ENCODE assay signal across 9 cellular contexts in genomic region chr7:26156454-26157365, GRCh38. TPM values are rescaled to one million over a fixed set of nuclear protein-coding genes. Genes with fewer than 3 reads are reported as not detected.
DNase-seq lines count a peak whose midpoint lies in the region; ATAC-seq, FAIRE-seq and TF ChIP-seq lines count a peak whose summit lies in the region.
"Had no signal": no experiment of that assay in that cellular context is flagged by ENCODE, and none has a peak within 500 bp of the region (broad histone marks: within the 10 kb centered on the region; RNA-seq: fewer than 3 reads in every experiment).

No MANE protein-coding gene starts in this region.

- H3K4me1 ChIP-seq in OCI-LY3 (ENCODE audit: low read length) (peaks cover 57% of the 10 kb centered on the region), HepG2 (ENCODE audit: insufficient read depth, low read length) (peaks cover 72% of the 10 kb centered on the region), upper lobe of left lung (peaks cover 19 to 51% (median 30%) of the 10 kb centered on the region in 4 donors)

- POLR2A ChIA-PET in HepG2 (lab: Yijun Ruan, JAX) = interaction anchor here (1.4 to 2.0 kb wide), 2 partner anchors 32 to 43 kb away, joined by 5 to 12 read pairs; no protein-coding TSS in a partner anchor

- H3K9me3 ChIP-seq in OCI-LY3 (ENCODE audit: insufficient read depth, low read length) = no peaks in the 10 kb centered on the region
- no peaks in the 10 kb centered on the region for H3K9me3 ChIP-seq in HepG2 (ENCODE audit: low read length)
- H3K9me3 ChIP-seq in upper lobe of left lung = no peaks in the 10 kb centered on the region

- peak overlapping the region; percentile 41 for H3K4me3 Mint-ChIP-seq in activated naive CD4-positive, alpha-beta T cell treated with anti-CD3 and anti-CD28 coated beads, Interleukin-2, amount 10 ng/mL, durations not matched to agents 7 days and 5 days

- TF ChIP-seq RAD21 in HepG2 (CRISPR knock-in tag; IDR thresholded peaks at IDR 0.05) = no peak

- H3K79me2 ChIP-seq in OCI-LY3 (ENCODE audit: low read length) = peaks cover 96% of the 10 kb centered on the region
- peaks cover 8% of the 10 kb centered on the region for H3K79me2 ChIP-seq in HepG2 (ENCODE audit: insufficient read depth, low read length)

- ATAC-seq in HepG2 = no peak
- ATAC-seq in upper lobe of left lung (ENCODE audit: low FRiP score in 2 of 2) = peak in 1 of 2 donors; percentile 45
- ATAC-seq in HG02623 (IDR thresholded peaks at IDR 0.05; ENCODE audit: unreplicated experiment) = no peak
- ATAC-seq in left ventricle myocardium superior = no peak

- no TSS peak for BruUV-seq in HepG2 (replicated peaks; lab: Mats Ljungman, UMichigan)

- no peak for TF ChIP-seq EP300 in HepG2 (IDR thresholded peaks at IDR 0.05; ENCODE audit: low read depth in 2 of 2, low read length in 2 of 2)
- no peak for TF ChIP-seq EP300 in HepG2 (CRISPR knock-in tag; IDR thresholded peaks at IDR 0.05; ENCODE audit: borderline replicate concordance)
- TF ChIP-seq EP300 in upper lobe of left lung (IDR thresholded peaks at IDR 0.05) = no peak

- no peaks in the 10 kb centered on the region for H3K27me3 ChIP-seq in OCI-LY3 (ENCODE audit: low read depth, low read length)
- H3K27me3 ChIP-seq in HepG2 (ENCODE audit: control insufficient read depth in 1 of 2, insufficient read depth in 2 of 2, low read length in 2 of 2) = no peaks in the 10 kb centered on the region; a peak in 2 of 5 replicates
- H3K27me3 ChIP-seq in upper lobe of left lung = peaks cover 0 to 9% (median 0%) of the 10 kb centered on the region in 4 donors

- H3K36me3 Mint-ChIP-seq in activated naive CD4-positive, alpha-beta T cell treated with anti-CD3 and anti-CD28 coated beads, Interleukin-2, amount 10 ng/mL, durations not matched to agents 7 days and 5 days = peaks cover 17% of the 10 kb centered on the region

- peak; percentile 78 for DNase-seq in AG08396 (ENCODE audit: low spot score)
- DNase-seq in GM20000 (ENCODE audit: low spot score) = peak; percentile 61
- peak; percentile 52 for DNase-seq in activated naive CD4-positive, alpha-beta T cell treated with anti-CD3 and anti-CD28 coated beads, Interleukin-2, amount 10 ng/mL, durations not matched to agents 7 days and 5 days
- DNase-seq in HepG2 (ENCODE audit: low spot score) = peak; percentile 81
- no peak for DNase-seq in upper lobe of left lung
- DNase-seq in left ventricle myocardium superior = no peak

- H3K27ac ChIP-seq in OCI-LY3 (ENCODE audit: low read length) (peak overlapping the region; percentile 99), HepG2 (ENCODE audit: extremely low read length, insufficient read depth, low read length) (no peak overlapping the region), upper lobe of left lung (peak overlapping the region; percentile 15 to 69 (median 27))

- TF ChIP-seq CTCF in GM20000 (IDR thresholded peaks at IDR 0.05; ENCODE audit: extremely low read depth, missing control alignments) (no peak), OCI-LY3 (IDR thresholded peaks at IDR 0.05; ENCODE audit: low read depth, low read length) (no peak), HepG2 (CRISPR knock-in tag; IDR thresholded peaks at IDR 0.05) (no peak), upper lobe of left lung (IDR thresholded peaks at IDR 0.05) (no peak)

- peak overlapping the region; percentile 85 for H3K27ac Mint-ChIP-seq in activated naive CD4-positive, alpha-beta T cell treated with anti-CD3 and anti-CD28 coated beads, Interleukin-2, amount 10 ng/mL, durations not matched to agents 7 days and 5 days

- CTCF ChIA-PET in activated naive CD4-positive, alpha-beta T cell treated with anti-CD3 and anti-CD28 coated beads, Interleukin-2, amount 10 ng/mL, durations not matched to agents 7 days and 5 days (lab: Charles Lee) = interaction anchor here (0.9 to 1.4 kb wide), 3 partner anchors 18 to 213 kb away, joined by 3 to 5 read pairs (median 3); no protein-coding TSS in a partner anchor
- CTCF ChIA-PET in HepG2 (lab: Yijun Ruan, JAX; ENCODE audit: low intra/inter-chr PET ratio, low total read pairs) = no interaction called here

- no peak for FAIRE-seq in HepG2 (lab: Jason Lieb, UNC)
- FAIRE-seq: islet of Langerhans had no signal

- H3K4me3 ChIP-seq in OCI-LY3 (ENCODE audit: low read length) (peak overlapping the region; percentile 68), HepG2 (replicated peaks in 1 of 3; ENCODE audit: insufficient read depth in 1 of 3, low read depth in 2 of 3, low read length in 3 of 3) (no peak overlapping the region), upper lobe of left lung (peak overlapping the region in 2 of 4 donors; percentile 3 to 26)

- H4K20me1 ChIP-seq in OCI-LY3 (ENCODE audit: insufficient read depth, low read length) (peaks cover 11% of the 10 kb centered on the region; the same call in 1 of the 2 replicates), HepG2 (ENCODE audit: insufficient read depth, low read length) (no peaks in the 10 kb centered on the region)

- H2AFZ ChIP-seq in OCI-LY3 (ENCODE audit: low read depth, low read length) (no peak overlapping the region), HepG2 (ENCODE audit: low read length) (no peak overlapping the region)

- H3K4me2 ChIP-seq in OCI-LY3 (ENCODE audit: low read length) (peak overlapping the region; percentile 93), HepG2 (ENCODE audit: low read depth, low read length) (peak overlapping the region; percentile 18; the same call in 1 of the 2 replicates)

- intact Hi-C loops in HepG2 (cut with micrococcal nuclease; ENCODE audit: unreplicated experiment) = loop anchor here (5.0 to 10.0 kb wide), 2 partner anchors 62 to 204 kb away; no protein-coding TSS in a partner anchor
- intact Hi-C loops in left ventricle myocardium superior (cut with micrococcal nuclease) = no loop called here

- H3K27me3 Mint-ChIP-seq in activated naive CD4-positive, alpha-beta T cell treated with anti-CD3 and anti-CD28 coated beads, Interleukin-2, amount 10 ng/mL, durations not matched to agents 7 days and 5 days = peaks cover 3% of the 10 kb centered on the region

- WGBS in HepG2 (ENCODE audit: low lambda C conversion rate) = 83% methylated on average over 20 of the region's 20 CpGs
- WGBS in upper lobe of left lung, 2 donors = 77 to 78% methylated on average over 20 of the region's 20 CpGs

- H3K9ac ChIP-seq in OCI-LY3 (ENCODE audit: low read length) (peak overlapping the region; percentile 77; the same call in 1 of the 2 replicates), HepG2 (ENCODE audit: insufficient read depth, low read depth, low read length) (no peak overlapping the region)

- in situ Hi-C loops in HepG2 (cut with HindIII; ENCODE audit: extremely low pct_ligation_motif_present, low pct_unique_long_range_greater_than_20kb) = no loop called here

- TF ChIP-seq POLR2A in HepG2 (IDR thresholded peaks at IDR 0.05; ENCODE audit: insufficient read depth in 1 of 2, low read depth in 2 of 2, low read length in 2 of 2) (no peak), upper lobe of left lung (IDR thresholded peaks at IDR 0.05) (no peak)

- H3K36me3 ChIP-seq in OCI-LY3 (replicated peaks; ENCODE audit: low read depth, low read length) (peaks cover 11% of the 10 kb centered on the region), HepG2 (replicated peaks in 1 of 2; ENCODE audit: control insufficient read depth in 1 of 2, insufficient read depth in 2 of 2, low read length in 2 of 2) (no peaks in the 10 kb centered on the region), upper lobe of left lung (no peaks in the 10 kb centered on the region)

- no peaks in the 10 kb centered on the region for H3K9me3 Mint-ChIP-seq in activated naive CD4-positive, alpha-beta T cell treated with anti-CD3 and anti-CD28 coated beads, Interleukin-2, amount 10 ng/mL, durations not matched to agents 7 days and 5 days

- peaks cover 76% of the 10 kb centered on the region for H3K4me1 Mint-ChIP-seq in activated naive CD4-positive, alpha-beta T cell treated with anti-CD3 and anti-CD28 coated beads, Interleukin-2, amount 10 ng/mL, durations not matched to agents 7 days and 5 days

RNA-seq across cellular contexts. Expression of gene NFE2L3, which starts 4.7 kb away (rescaled TPM):
- 8.8 and 19.4 TPM in 2 replicates for total RNA-seq in HepG2 (2016; rRNA removed; fragmentation: Illumina TruSeq; extraction: Trizol)
- total RNA-seq in HepG2 (2016; cell fraction: cytosol; rRNA removed; fragmentation: Illumina TruSeq; extraction: Trizol; ENCODE audit: low read depth) = 0.53 and 1.2 TPM in 2 replicates
- total RNA-seq in HepG2 (2016; cell fraction: insoluble cytoplasmic fraction; rRNA removed; fragmentation: Illumina TruSeq; extraction: Trizol) = 9.2 and 13.8 TPM in 2 replicates
- total RNA-seq in HepG2 (2016; cell fraction: membrane; rRNA removed; fragmentation: Illumina TruSeq; extraction: Trizol) = 2.0 and 3.5 TPM in 2 replicates
- 13.7 and 26.6 TPM in 2 replicates for total RNA-seq in HepG2 (2016; cell fraction: nucleus; rRNA removed; fragmentation: Illumina TruSeq; extraction: Trizol)
- polyA plus RNA-seq in HepG2 (2011; rRNA removed) = 8.9 and 11.4 TPM in 2 replicates
- 4.1 and 7.8 TPM in 2 replicates for polyA plus RNA-seq in HepG2 (2011; cell fraction: cytosol; rRNA removed)
- polyA plus RNA-seq in HepG2 (2011; cell fraction: nucleus; rRNA removed) = 1.6 and 2.1 TPM in 2 replicates
- polyA plus RNA-seq in HepG2 (2012) = 10.7 and 12.2 TPM in 2 replicates
- 0.64 and 0.67 TPM in 2 replicates for polyA plus RNA-seq in HepG2 (2016; cell fraction: cytosol; fragmentation: Illumina TruSeq; extraction: Trizol; ENCODE audit: low read depth)
- 8.0 and 8.2 TPM in 2 replicates for polyA plus RNA-seq in HepG2 (2016; cell fraction: insoluble cytoplasmic fraction; fragmentation: Illumina TruSeq; extraction: Trizol; ENCODE audit: low read depth)
- 1.1 and 1.3 TPM in 2 replicates for polyA plus RNA-seq in HepG2 (2016; cell fraction: membrane; fragmentation: Illumina TruSeq; extraction: Trizol; ENCODE audit: low read depth)
- polyA plus RNA-seq in HepG2 (2016; cell fraction: nucleus; fragmentation: Illumina TruSeq; extraction: Trizol; ENCODE audit: insufficient read depth, low read depth) = 19.6 and 24.6 TPM in 2 replicates
- polyA minus RNA-seq in HepG2 (2011; rRNA and poly(A)+ RNA removed; ENCODE audit: low replicate concordance) = 0.07 and 5.9 TPM in 2 replicates
- 7.8 and 8.8 TPM in 2 replicates for polyA minus RNA-seq in HepG2 (2011; cell fraction: cytosol; rRNA and poly(A)+ RNA removed)
- 3.7 and 7.1 TPM in 2 replicates for polyA minus RNA-seq in HepG2 (2011; cell fraction: nucleus; rRNA and poly(A)+ RNA removed)
- 10 to 100 TPM in 1 of 6 donors, 1 to 10 TPM in 5; 5.5 to 13.8 (median 7.0) TPM for total RNA-seq in upper lobe of left lung
- total RNA-seq in left ventricle myocardium superior = 0.94 TPM

RNA-seq across cellular contexts. Expression of gene HNRNPA2B1, which starts 43.8 kb away (rescaled TPM):
- total RNA-seq in HepG2 (2016; rRNA removed; fragmentation: Illumina TruSeq; extraction: Trizol) (412 and 636 TPM in 2 replicates), upper lobe of left lung (100 to 1,000 TPM; 192 to 416 (median 314) TPM), left ventricle myocardium superior (430 TPM)
- 31.5 and 36.0 TPM in 2 replicates for total RNA-seq in HepG2 (2016; cell fraction: cytosol; rRNA removed; fragmentation: Illumina TruSeq; extraction: Trizol; ENCODE audit: low read depth)
- total RNA-seq in HepG2 (2016; cell fraction: insoluble cytoplasmic fraction; rRNA removed; fragmentation: Illumina TruSeq; extraction: Trizol) = 434 and 632 TPM in 2 replicates
- 69.3 and 71.5 TPM in 2 replicates for total RNA-seq in HepG2 (2016; cell fraction: membrane; rRNA removed; fragmentation: Illumina TruSeq; extraction: Trizol)
- total RNA-seq in HepG2 (2016; cell fraction: nucleus; rRNA removed; fragmentation: Illumina TruSeq; extraction: Trizol) = 305 and 307 TPM in 2 replicates
- 144 and 193 TPM in 2 replicates for polyA plus RNA-seq in HepG2 (2011; rRNA removed)
- polyA plus RNA-seq in HepG2 (2011; cell fraction: cytosol; rRNA removed) = 105 and 119 TPM in 2 replicates
- 173 and 254 TPM in 2 replicates for polyA plus RNA-seq in HepG2 (2011; cell fraction: nucleus; rRNA removed)
- polyA plus RNA-seq in HepG2 (2012) = 348 and 727 TPM in 2 replicates
- 50.3 and 54.5 TPM in 2 replicates for polyA plus RNA-seq in HepG2 (2016; cell fraction: cytosol; fragmentation: Illumina TruSeq; extraction: Trizol; ENCODE audit: low read depth)
- 1,958 and 2,163 TPM in 2 replicates for polyA plus RNA-seq in HepG2 (2016; cell fraction: insoluble cytoplasmic fraction; fragmentation: Illumina TruSeq; extraction: Trizol; ENCODE audit: low read depth)
- polyA plus RNA-seq in HepG2 (2016; cell fraction: membrane; fragmentation: Illumina TruSeq; extraction: Trizol; ENCODE audit: low read depth) = 95.2 and 104 TPM in 2 replicates
- polyA plus RNA-seq in HepG2 (2016; cell fraction: nucleus; fragmentation: Illumina TruSeq; extraction: Trizol; ENCODE audit: insufficient read depth, low read depth) = 1,155 and 1,186 TPM in 2 replicates
- 47.8 and 128 TPM in 2 replicates for polyA minus RNA-seq in HepG2 (2011; rRNA and poly(A)+ RNA removed; ENCODE audit: low replicate concordance)
- polyA minus RNA-seq in HepG2 (2011; cell fraction: cytosol; rRNA and poly(A)+ RNA removed) = 103 and 153 TPM in 2 replicates
- polyA minus RNA-seq in HepG2 (2011; cell fraction: nucleus; rRNA and poly(A)+ RNA removed) = 372 and 389 TPM in 2 replicates

RNA-seq across cellular contexts. Expression of gene CBX3, which starts 44.8 kb away (rescaled TPM):
- 249 and 355 TPM in 2 replicates for total RNA-seq in HepG2 (2016; rRNA removed; fragmentation: Illumina TruSeq; extraction: Trizol)
- 79.1 and 86.5 TPM in 2 replicates for total RNA-seq in HepG2 (2016; cell fraction: cytosol; rRNA removed; fragmentation: Illumina TruSeq; extraction: Trizol; ENCODE audit: low read depth)
- 257 and 354 TPM in 2 replicates for total RNA-seq in HepG2 (2016; cell fraction: insoluble cytoplasmic fraction; rRNA removed; fragmentation: Illumina TruSeq; extraction: Trizol)
- 129 and 141 TPM in 2 replicates for total RNA-seq in HepG2 (2016; cell fraction: membrane; rRNA removed; fragmentation: Illumina TruSeq; extraction: Trizol)
- 151 and 169 TPM in 2 replicates for total RNA-seq in HepG2 (2016; cell fraction: nucleus; rRNA removed; fragmentation: Illumina TruSeq; extraction: Trizol)
- 36.3 and 53.9 TPM in 2 replicates for polyA plus RNA-seq in HepG2 (2011; rRNA removed)
- polyA plus RNA-seq in HepG2 (2011; cell fraction: cytosol; rRNA removed) = 17.4 and 18.2 TPM in 2 replicates
- polyA plus RNA-seq in HepG2 (2011; cell fraction: nucleus; rRNA removed) = 60.4 and 70.5 TPM in 2 replicates
- polyA plus RNA-seq in HepG2 (2012) = 123 and 165 TPM in 2 replicates
- 76.0 and 83.8 TPM in 2 replicates for polyA plus RNA-seq in HepG2 (2016; cell fraction: cytosol; fragmentation: Illumina TruSeq; extraction: Trizol; ENCODE audit: low read depth)
- polyA plus RNA-seq in HepG2 (2016; cell fraction: insoluble cytoplasmic fraction; fragmentation: Illumina TruSeq; extraction: Trizol; ENCODE audit: low read depth) = 424 and 453 TPM in 2 replicates
- 117 TPM in 2 replicates for polyA plus RNA-seq in HepG2 (2016; cell fraction: membrane; fragmentation: Illumina TruSeq; extraction: Trizol; ENCODE audit: low read depth)
- polyA plus RNA-seq in HepG2 (2016; cell fraction: nucleus; fragmentation: Illumina TruSeq; extraction: Trizol; ENCODE audit: insufficient read depth, low read depth) = 228 and 229 TPM in 2 replicates
- 10.5 and 24.1 TPM in 2 replicates for polyA minus RNA-seq in HepG2 (2011; rRNA and poly(A)+ RNA removed; ENCODE audit: low replicate concordance)
- polyA minus RNA-seq in HepG2 (2011; cell fraction: cytosol; rRNA and poly(A)+ RNA removed) = 15.5 and 20.0 TPM in 2 replicates
- 110 and 122 TPM in 2 replicates for polyA minus RNA-seq in HepG2 (2011; cell fraction: nucleus; rRNA and poly(A)+ RNA removed)
- 100 to 1,000 TPM in 2 of 6 donors, 10 to 100 TPM in 4; 59.0 to 116 (median 89.8) TPM for total RNA-seq in upper lobe of left lung
- 61.3 TPM for total RNA-seq in left ventricle myocardium superior

Comparison
In these comparisons a context has a peak if more than half of its experiments do, and no peak if none do; other contexts are left out.
1. DNase-seq: peak in AG08396 (single experiment), GM20000 (single experiment), activated naive CD4-positive, alpha-beta T cell treated with anti-CD3 and anti-CD28 coated beads, Interleukin-2, amount 10 ng/mL, durations not matched to agents 7 days and 5 days (single experiment) and HepG2 (single experiment); none in upper lobe of left lung (0 of 2) and left ventricle myocardium superior (single experiment).